In genomic region chr14:103543140-103543539, GRCh38 we compare ENCODE assay signal across 14 cellular contexts. TPM values are rescaled to one million over a fixed set of nuclear protein-coding genes. Genes with fewer than 3 reads are reported as not detected.
DNase-seq lines count a peak whose midpoint lies in the region; ATAC-seq and TF ChIP-seq lines count a peak whose summit lies in the region.
"Had no signal": no experiment of that assay in that cellular context is flagged by ENCODE, and none has a peak within 500 bp of the region (broad histone marks: within the 10 kb centered on the region; RNA-seq: fewer than 3 reads in every experiment).

No MANE protein-coding gene starts in this region.

- ATAC-seq in sciatic nerve, result no peak
- ATAC-seq in activated T-helper 17 cell treated with anti-CD3 and anti-CD28 coated beads, Interleukin-2, amount 50 U/mL, for 72 hours (replicated peaks), result no peak
- ATAC-seq in omental fat pad (ENCODE audit: low FRiP score), result no peak
- no peak for ATAC-seq in HG02588 (IDR thresholded peaks at IDR 0.05; ENCODE audit: unreplicated experiment)

- H3K4me1 Mint-ChIP-seq in activated T-helper 17 cell treated with anti-CD3 and anti-CD28 coated beads, Interleukin-2, amount 50 U/mL, for 72 hours, result no peaks in the 10 kb centered on the region
- H3K4me1 Mint-ChIP-seq in CD14-positive monocyte, result no peaks in the 10 kb centered on the region

- no peaks in the 10 kb centered on the region for H3K36me3 ChIP-seq in ES-I3 (ENCODE audit: insufficient read depth, low read length)
- peaks cover 2% of the 10 kb centered on the region for H3K36me3 ChIP-seq in SJSA1
- H3K36me3 ChIP-seq in hepatocyte (replicated peaks; ENCODE audit: insufficient read depth, low read depth), result no peaks in the 10 kb centered on the region

- H3K4me1 ChIP-seq in ES-I3 (ENCODE audit: insufficient read depth, low read length), result peaks cover 33% of the 10 kb centered on the region; the same call in 1 of the 2 replicates
- H3K4me1 ChIP-seq in SJSA1 (replicated peaks), result peaks cover 40% of the 10 kb centered on the region
- peaks cover 34% of the 10 kb centered on the region for H3K4me1 ChIP-seq in hepatocyte (ENCODE audit: insufficient read depth)

- no peaks in the 10 kb centered on the region for H3K79me2 ChIP-seq in hepatocyte

- no peaks in the 10 kb centered on the region for H3K27me3 Mint-ChIP-seq in activated T-helper 17 cell treated with anti-CD3 and anti-CD28 coated beads, Interleukin-2, amount 50 U/mL, for 72 hours
- peaks cover 4 to 39% (median 9%) of the 10 kb centered on the region in 3 donors for H3K27me3 Mint-ChIP-seq in CD14-positive monocyte (ENCODE audit: low read depth in 3 of 3)

- 77% methylated on average over 6 of the region's 10 CpGs for WGBS in hepatocyte (ENCODE audit: low lambda C conversion rate, missing lambda C conversion rate)

- TF ChIP-seq CTCF in hepatocyte (IDR thresholded peaks at IDR 0.05; ENCODE audit: poor library complexity), result no peak
- TF ChIP-seq CTCF in omental fat pad (IDR thresholded peaks at IDR 0.05), result no peak
- TF ChIP-seq CTCF in CD14-positive monocyte (IDR thresholded peaks at IDR 0.05), result no peak

- H3K4me2 ChIP-seq in hepatocyte, result peak overlapping the region; percentile 72

- intact Hi-C loops in sciatic nerve (cut with DNase I), result no loop called here
- intact Hi-C loops in CD14-positive monocyte (cut with micrococcal nuclease), result no loop called here

- no peaks in the 10 kb centered on the region for H3K36me3 Mint-ChIP-seq in activated T-helper 17 cell treated with anti-CD3 and anti-CD28 coated beads, Interleukin-2, amount 50 U/mL, for 72 hours (ENCODE audit: low read depth)
- no peaks in the 10 kb centered on the region for H3K36me3 Mint-ChIP-seq in CD14-positive monocyte
- H3K36me3 Mint-ChIP-seq: mesothelial cell of epicardium had no signal

- no peak overlapping the region for H3K27ac Mint-ChIP-seq in activated T-helper 17 cell treated with anti-CD3 and anti-CD28 coated beads, Interleukin-2, amount 50 U/mL, for 72 hours
- H3K27ac Mint-ChIP-seq in CD14-positive monocyte, result no peak overlapping the region
- H3K27ac Mint-ChIP-seq: activated B cell treated with CpG ODN at 0.5 μM for 24 hours; dendritic cell treated with granulocyte-macrophage colony-stimulating factor and Interleukin-4, amounts not matched to agents 40 ng/mL and 50 ng/mL, for 4 days; mesothelial cell of epicardium had no signal

- H2AFZ ChIP-seq in hepatocyte, result peak overlapping the region; percentile 40

- H3K9ac ChIP-seq in ES-I3 (ENCODE audit: low read depth, low read length), result peak overlapping the region; percentile 26; the same call in 1 of the 2 replicates

- H3K4me3 Mint-ChIP-seq in activated T-helper 17 cell treated with anti-CD3 and anti-CD28 coated beads, Interleukin-2, amount 50 U/mL, for 72 hours, result no peak overlapping the region
- no peak overlapping the region for H3K4me3 Mint-ChIP-seq in CD14-positive monocyte
- H3K4me3 Mint-ChIP-seq: activated B cell treated with CpG ODN at 0.5 μM for 24 hours; dendritic cell treated with granulocyte-macrophage colony-stimulating factor and Interleukin-4, amounts not matched to agents 40 ng/mL and 50 ng/mL, for 4 days; mesothelial cell of epicardium had no signal

- no peaks in the 10 kb centered on the region for H3K9me3 Mint-ChIP-seq in activated T-helper 17 cell treated with anti-CD3 and anti-CD28 coated beads, Interleukin-2, amount 50 U/mL, for 72 hours
- H3K9me3 Mint-ChIP-seq in CD14-positive monocyte, result no peaks in the 10 kb centered on the region
- H3K9me3 Mint-ChIP-seq: activated B cell treated with CpG ODN at 0.5 μM for 24 hours; dendritic cell treated with granulocyte-macrophage colony-stimulating factor and Interleukin-4, amounts not matched to agents 40 ng/mL and 50 ng/mL, for 4 days; mesothelial cell of epicardium had no signal

- H3K27ac ChIP-seq in SJSA1 (peak overlapping the region; percentile 86), hepatocyte (peak overlapping the region; percentile 82)

- H3K9me3 ChIP-seq in ES-I3 (ENCODE audit: control insufficient read depth, insufficient read depth, low read length) (no peaks in the 10 kb centered on the region), SJSA1 (replicated peaks) (no peaks in the 10 kb centered on the region; the same call in 1 of the 2 replicates), hepatocyte (ENCODE audit: low read depth) (no peaks in the 10 kb centered on the region)

- H3K9me2 ChIP-seq in hepatocyte (replicated peaks; ENCODE audit: insufficient read depth), result no peaks in the 10 kb centered on the region

- DNase-seq in SJSA1 (ENCODE audit: low read depth in 1 of 2, low spot score in 2 of 2) (no peak), hepatocyte (ENCODE audit: low spot score) (no peak), sciatic nerve (ENCODE audit: low spot score) (peak; percentile 59), omental fat pad (ENCODE audit: low spot score) (no peak), CD14-positive monocyte (ENCODE audit: low spot score) (no peak)
- DNase-seq: activated B cell treated with CpG ODN at 0.5 μM for 24 hours, activated gamma-delta T cell treated with Interleukin-2 at 50 U/mL for 16 hours, NCI-H446, SHP77 treated with DMSO at 0.1 percent for 48 hours had no signal

- no peak overlapping the region for H3K4me3 ChIP-seq in SJSA1
- H3K4me3 ChIP-seq in hepatocyte, result no peak overlapping the region

- no peaks in the 10 kb centered on the region for H4K20me1 ChIP-seq in hepatocyte (ENCODE audit: insufficient read depth, poor library complexity, severe bottlenecking)

- H3K27me3 ChIP-seq in SJSA1 (replicated peaks) (no peaks in the 10 kb centered on the region), hepatocyte (no peaks in the 10 kb centered on the region)

RNA-seq across cellular contexts. Expression of gene TRMT61A, which starts 14.1 kb away (rescaled TPM):
- 14.3 and 18.8 TPM in 2 replicates for total RNA-seq in SJSA1 (2014; rRNA removed; shearing (Covaris generic))
- 8.2 and 8.9 TPM in 2 replicates for total RNA-seq in hepatocyte
- polyA plus RNA-seq in hepatocyte, result 13.2 and 15.0 TPM in 2 replicates
- total RNA-seq in sciatic nerve, result 12.4 TPM
- 10 to 100 TPM in 1 of 2 donors, 1 to 10 TPM in 1; 7.0 to 17.2 TPM for total RNA-seq in activated T-helper 17 cell treated with anti-CD3 and anti-CD28 coated beads, Interleukin-2, amount 50 U/mL, for 72 hours
- total RNA-seq in omental fat pad, result 10 to 100 TPM; 12.4 to 36.0 (median 15.1) TPM
- polyA plus RNA-seq in CD14-positive monocyte, result 1 to 10 TPM; 2.7 to 3.4 TPM

RNA-seq across cellular contexts. Expression of gene BAG5, which starts 19.3 kb away (rescaled TPM):
- total RNA-seq in SJSA1 (2014; rRNA removed; shearing (Covaris generic)), result 17.6 and 19.6 TPM in 2 replicates
- 25.8 and 27.4 TPM in 2 replicates for total RNA-seq in hepatocyte
- 11.7 and 13.9 TPM in 2 replicates for polyA plus RNA-seq in hepatocyte
- 30.3 TPM for total RNA-seq in sciatic nerve
- 10 to 100 TPM; 21.0 to 33.2 TPM for total RNA-seq in activated T-helper 17 cell treated with anti-CD3 and anti-CD28 coated beads, Interleukin-2, amount 50 U/mL, for 72 hours
- total RNA-seq in omental fat pad, result 10 to 100 TPM; 29.2 to 51.2 (median 42.9) TPM
- 10 to 100 TPM; 30.1 to 33.1 TPM for polyA plus RNA-seq in CD14-positive monocyte

RNA-seq across cellular contexts. Expression of gene COA8, which starts 19.6 kb away (rescaled TPM):
- 12.1 and 43.4 TPM in 2 replicates for total RNA-seq in SJSA1 (2014; rRNA removed; shearing (Covaris generic))
- 58.7 and 59.1 TPM in 2 replicates for total RNA-seq in hepatocyte
- polyA plus RNA-seq in hepatocyte, result 68.2 and 71.5 TPM in 2 replicates
- 37.4 TPM for total RNA-seq in sciatic nerve
- 10 to 100 TPM; 30.9 to 39.9 TPM for total RNA-seq in activated T-helper 17 cell treated with anti-CD3 and anti-CD28 coated beads, Interleukin-2, amount 50 U/mL, for 72 hours
- total RNA-seq in omental fat pad, result 10 to 100 TPM; 15.3 to 61.5 (median 27.5) TPM
- 10 to 100 TPM; 52.3 to 58.1 TPM for polyA plus RNA-seq in CD14-positive monocyte

RNA-seq across cellular contexts. Expression of gene CKB, which starts 20.5 kb away (rescaled TPM):
- 26.4 and 39.4 TPM in 2 replicates for total RNA-seq in SJSA1 (2014; rRNA removed; shearing (Covaris generic))
- total RNA-seq in hepatocyte, result 523 and 682 TPM in 2 replicates
- 2,788 and 2,829 TPM in 2 replicates for polyA plus RNA-seq in hepatocyte
- 69.1 TPM for total RNA-seq in sciatic nerve
- total RNA-seq in activated T-helper 17 cell treated with anti-CD3 and anti-CD28 coated beads, Interleukin-2, amount 50 U/mL, for 72 hours, result 10 to 100 TPM in 1 of 2 donors, 1 to 10 TPM in 1; 4.5 to 13.4 TPM
- 100 to 1,000 TPM; 173 to 275 (median 217) TPM for total RNA-seq in omental fat pad
- 1 to 10 TPM in 1 of 2 donors, under 1 TPM in 1; 0.76 to 2.7 TPM for polyA plus RNA-seq in CD14-positive monocyte
